ENCODE assay signal across 12 cellular contexts in genomic region chr9:70409280-70409679, GRCh38. TPM values are rescaled to one million over a fixed set of nuclear protein-coding genes. Genes with fewer than 3 reads are reported as not detected.
A peak's percentile ranks its signal among the peaks of the same experiment; 100 is the strongest.
DNase-seq lines count a peak whose midpoint lies in the region; ATAC-seq and TF ChIP-seq lines count a peak whose summit lies in the region.
"Had no signal": no experiment of that assay in that cellular context is flagged by ENCODE, and none has a peak within 500 bp of the region (broad histone marks: within the 10 kb centered on the region; RNA-seq: fewer than 3 reads in every experiment).

No MANE protein-coding gene starts in this region.

- H3K27ac ChIP-seq in right cardiac atrium (ENCODE audit: low read length) (peak overlapping the region; percentile 48), prostate gland (peak overlapping the region; percentile 100), vagina (peak overlapping the region; percentile 100)

- TF ChIP-seq CTCF in prostate gland (IDR thresholded peaks at IDR 0.05) (no peak), vagina (IDR thresholded peaks at IDR 0.05) (no peak), GM20000 (IDR thresholded peaks at IDR 0.05; ENCODE audit: extremely low read depth, missing control alignments) (no peak)

- ATAC-seq in right cardiac atrium (no peak), Right ventricle myocardium superior (ENCODE audit: poor library complexity) (no peak), HG03045 (IDR thresholded peaks at IDR 0.05; ENCODE audit: unreplicated experiment) (no peak)

- DNase-seq in right cardiac atrium: no peak
- DNase-seq in Right ventricle myocardium superior: no peak
- DNase-seq in prostate gland (ENCODE audit: low spot score): no peak
- peak in 1 of 2 donors; percentile 3 for DNase-seq in vagina (ENCODE audit: extremely low spot score in 2 of 2)
- no peak for DNase-seq in GM20000 (ENCODE audit: low spot score)
- no peak for DNase-seq in SKM-1 treated with dmso at 0.1 percent for 144 hours (lab: John Stamatoyannopoulos, UW; ENCODE audit: unreplicated experiment)
- DNase-seq: activated gamma-delta T cell treated with Interleukin-2 at 50 U/mL for 16 hours, cortex of kidney, H9, NCI-H345 had no signal

- no peaks in the 10 kb centered on the region for H3K27me3 ChIP-seq in right cardiac atrium (ENCODE audit: control insufficient read depth, insufficient read depth)
- H3K27me3 ChIP-seq in endocrine pancreas (ENCODE audit: control insufficient read depth, insufficient read depth, low read length): no peaks in the 10 kb centered on the region
- H3K27me3 ChIP-seq in prostate gland (replicated peaks; ENCODE audit: insufficient read depth): no peaks in the 10 kb centered on the region
- H3K27me3 ChIP-seq in vagina: no peaks in the 10 kb centered on the region

- H3K36me3 ChIP-seq in endocrine pancreas (ENCODE audit: control insufficient read depth, insufficient read depth, low read length) (no peaks in the 10 kb centered on the region), prostate gland (no peaks in the 10 kb centered on the region), vagina (no peaks in the 10 kb centered on the region)

- H3K4me3 ChIP-seq in right cardiac atrium (ENCODE audit: low read length) (peak overlapping the region; percentile 35), endocrine pancreas (ENCODE audit: control insufficient read depth, insufficient read depth, low read length) (peak overlapping the region; percentile 89), prostate gland (peak overlapping the region in 1 of 2 donors; percentile 97), vagina (peak overlapping the region in 1 of 2 donors; percentile 91)

- no peak for TF ChIP-seq POLR2A in prostate gland (IDR thresholded peaks at IDR 0.05)
- no peak for TF ChIP-seq POLR2A in vagina (IDR thresholded peaks at IDR 0.05)

- H3K9ac ChIP-seq in endocrine pancreas (ENCODE audit: control insufficient read depth, insufficient read depth, low read length): no peak overlapping the region

- intact Hi-C loops in right cardiac atrium (cut with DNase I) (loop anchor here in 1 of 4 donors (10.0 kb wide), 1 partner anchor 54 kb away; no protein-coding TSS in a partner anchor), Right ventricle myocardium superior (cut with DNase I) (no loop called here), prostate gland (cut with DNase I) (loop anchor here (5.0 kb wide), 1 partner anchor 57 kb away; no protein-coding TSS in a partner anchor), vagina (cut with DNase I) (no loop called here)

- H3K9me3 ChIP-seq in right cardiac atrium (ENCODE audit: control insufficient read depth, low read length) (no peaks in the 10 kb centered on the region), endocrine pancreas (ENCODE audit: control insufficient read depth, low read length) (no peaks in the 10 kb centered on the region), prostate gland (no peaks in the 10 kb centered on the region), vagina (no peaks in the 10 kb centered on the region)

- peaks cover 23% of the 10 kb centered on the region for H3K4me1 ChIP-seq in right cardiac atrium (ENCODE audit: control insufficient read depth, insufficient read depth, low read length)
- no peaks in the 10 kb centered on the region for H3K4me1 ChIP-seq in endocrine pancreas (ENCODE audit: control insufficient read depth, insufficient read depth, low read length)
- H3K4me1 ChIP-seq in prostate gland (replicated peaks): peaks cover 4% of the 10 kb centered on the region
- H3K4me1 ChIP-seq in vagina: peaks cover 61% of the 10 kb centered on the region

- 72% methylated on average over 3 of the region's 3 CpGs for WGBS in right cardiac atrium
- 80% methylated on average over 3 of the region's 3 CpGs for WGBS in prostate gland

RNA-seq across cellular contexts. Expression of gene KLF9, which starts 5.2 kb away (rescaled TPM):
- total RNA-seq in right cardiac atrium (10 to 100 TPM; 59.3 to 76.6 (median 72.6) TPM), Right ventricle myocardium superior (50.9 TPM), prostate gland (100 to 1,000 TPM in 1 of 2 donors, 10 to 100 TPM in 1; 82.9 to 129 TPM), vagina (98.5 TPM)
- polyA plus RNA-seq in right cardiac atrium: 39.5 TPM

Comparison
In these comparisons a context has a peak if more than half of its experiments do, and no peak if none do; other contexts are left out.
1. H3K27ac ChIP-seq: peak in every context shown above with its lines; median percentile 100 in prostate gland; 100 in vagina; 48 in right cardiac atrium.